10 cellular contexts compared by ENCODE assay signal in the genomic region with DNA sequence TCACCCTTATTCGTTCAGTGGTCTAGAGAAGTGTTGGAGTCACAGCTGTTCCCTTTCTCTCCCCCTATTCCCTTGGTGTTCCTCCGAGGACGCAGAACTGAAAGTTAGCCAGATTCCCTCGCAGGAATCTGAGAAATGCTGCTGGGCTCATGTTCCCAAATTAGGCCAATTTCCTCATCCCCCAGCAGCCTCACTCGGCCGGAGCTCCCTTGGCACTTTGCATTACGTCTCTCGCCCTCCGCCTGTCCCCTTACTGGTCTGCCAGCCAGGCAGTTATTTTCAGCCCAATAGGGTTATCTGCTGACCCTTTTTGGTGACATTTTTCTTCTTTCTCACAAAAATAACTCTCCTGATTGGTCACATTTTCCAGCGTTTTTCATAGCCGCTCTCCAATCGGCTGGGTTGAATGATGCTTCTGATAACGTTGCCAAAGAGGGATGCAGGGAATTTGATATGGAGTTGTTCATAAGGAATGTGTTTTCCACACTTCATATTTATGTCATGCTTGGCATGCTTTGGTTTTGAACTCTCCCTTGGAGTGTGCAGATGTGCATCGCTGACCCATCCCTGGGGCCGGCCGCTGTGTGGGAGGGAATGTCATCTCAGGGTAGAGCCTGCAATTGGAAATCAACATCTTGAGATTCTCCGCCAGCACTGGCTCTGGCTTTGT. TPM values are rescaled to one million over a fixed set of nuclear protein-coding genes. Genes with fewer than 3 reads are reported as not detected.
DNase-seq lines count a peak whose midpoint lies in the region; ATAC-seq and TF ChIP-seq lines count a peak whose summit lies in the region.
"Had no signal": no experiment of that assay in that cellular context is flagged by ENCODE, and none has a peak within 500 bp of the region (broad histone marks: within the 10 kb centered on the region; RNA-seq: fewer than 3 reads in every experiment).

No MANE protein-coding gene starts in this region.

- DNase-seq in ascending aorta (ENCODE audit: low spot score in 2 of 2), result peak; percentile 51 to 97
- DNase-seq in left ventricle myocardium inferior, result peak; percentile 62
- peak; percentile 56 to 74 (median 69) for DNase-seq in ovary
- peak; percentile 73 for DNase-seq in upper lobe of right lung
- no peak for DNase-seq in activated T-cell treated with anti-CD3 and anti-CD28 coated beads, Interleukin-2, amount 50 U/mL, for 72 hours
- DNase-seq in NCI-H1436 (lab: John Stamatoyannopoulos, UW), result no peak
- no peak for DNase-seq in HuH-7.5 (ENCODE audit: low spot score)
- DNase-seq: NCI-H526, SHP77 had no signal

- no peaks in the 10 kb centered on the region for H3K36me3 Mint-ChIP-seq in activated T-cell treated with anti-CD3 and anti-CD28 coated beads, Interleukin-2, amount 50 U/mL, for 72 hours (ENCODE audit: insufficient read depth in 2 of 2)

- peaks cover 9% of the 10 kb centered on the region for H3K4me1 Mint-ChIP-seq in activated T-cell treated with anti-CD3 and anti-CD28 coated beads, Interleukin-2, amount 50 U/mL, for 72 hours (ENCODE audit: low read depth)

- H3K4me3 ChIP-seq in ascending aorta, result peak overlapping the region in 1 of 2 donors; percentile 37
- H3K4me3 ChIP-seq in left ventricle myocardium inferior, result peak overlapping the region; percentile 43
- no peak overlapping the region for H3K4me3 ChIP-seq in ovary
- H3K4me3 ChIP-seq in upper lobe of right lung, result no peak overlapping the region

- H3K27me3 Mint-ChIP-seq in activated T-cell treated with anti-CD3 and anti-CD28 coated beads, Interleukin-2, amount 50 U/mL, for 72 hours (ENCODE audit: low read depth), result no peaks in the 10 kb centered on the region

- 8 to 16% (median 8%) methylated on average over 17 of the region's 17 CpGs for WGBS in ovary, 3 donors

- H3K27ac ChIP-seq in ascending aorta, result peak overlapping the region; percentile 87 to 100
- peak overlapping the region; percentile 72 for H3K27ac ChIP-seq in left ventricle myocardium inferior (replicated peaks)
- H3K27ac ChIP-seq in ovary, result peak overlapping the region; percentile 1 to 46
- H3K27ac ChIP-seq in upper lobe of right lung, result peak overlapping the region; percentile 42

- H3K9me3 Mint-ChIP-seq in activated T-cell treated with anti-CD3 and anti-CD28 coated beads, Interleukin-2, amount 50 U/mL, for 72 hours, result no peaks in the 10 kb centered on the region

- H3K9me3 ChIP-seq in ascending aorta, result no peaks in the 10 kb centered on the region
- no peaks in the 10 kb centered on the region for H3K9me3 ChIP-seq in left ventricle myocardium inferior (replicated peaks)
- H3K9me3 ChIP-seq in ovary, result no peaks in the 10 kb centered on the region
- no peaks in the 10 kb centered on the region for H3K9me3 ChIP-seq in upper lobe of right lung

- H3K36me3 ChIP-seq in ascending aorta (peaks cover 2 to 11% of the 10 kb centered on the region in 2 donors), left ventricle myocardium inferior (peaks cover 45% of the 10 kb centered on the region), ovary (no peaks in the 10 kb centered on the region), upper lobe of right lung (peaks cover 45% of the 10 kb centered on the region)

- no peak overlapping the region for H3K4me3 Mint-ChIP-seq in activated T-cell treated with anti-CD3 and anti-CD28 coated beads, Interleukin-2, amount 50 U/mL, for 72 hours

- intact Hi-C loops in ascending aorta (cut with DNase I), result loop anchor here (1.0 kb wide), 1 partner anchor 17 kb away; no protein-coding TSS in a partner anchor
- intact Hi-C loops in left ventricle myocardium inferior (cut with micrococcal nuclease), result loop anchor here (10.0 kb wide), 1 partner anchor 201 kb away; no protein-coding TSS in a partner anchor
- intact Hi-C loops in ovary (cut with DNase I), result no loop called here
- intact Hi-C loops in upper lobe of right lung (cut with DNase I), result no loop called here

- H3K27me3 ChIP-seq in ascending aorta (no peaks in the 10 kb centered on the region), left ventricle myocardium inferior (ENCODE audit: low read depth) (no peaks in the 10 kb centered on the region), ovary (no peaks in the 10 kb centered on the region), upper lobe of right lung (no peaks in the 10 kb centered on the region)

- ATAC-seq in upper lobe of right lung, result peak; percentile 73
- ATAC-seq in activated T-cell treated with anti-CD3 and anti-CD28 coated beads, Interleukin-2, amount 50 U/mL, for 72 hours (replicated peaks in 1 of 2), result no peak
- no peak for ATAC-seq in HG02571 (IDR thresholded peaks at IDR 0.05; ENCODE audit: unreplicated experiment)

- TF ChIP-seq CTCF in ascending aorta (IDR thresholded peaks at IDR 0.05) (no peak), left ventricle myocardium inferior (IDR thresholded peaks at IDR 0.05; ENCODE audit: borderline replicate concordance) (no peak), ovary (IDR thresholded peaks at IDR 0.05) (no peak), upper lobe of right lung (IDR thresholded peaks at IDR 0.05) (no peak)

- no peak for TF ChIP-seq POLR2A in ovary (IDR thresholded peaks at IDR 0.05)

- H3K4me1 ChIP-seq in ascending aorta, result peaks cover 8 to 46% of the 10 kb centered on the region in 2 donors
- peaks cover 53% of the 10 kb centered on the region for H3K4me1 ChIP-seq in left ventricle myocardium inferior
- peaks cover 2% of the 10 kb centered on the region for H3K4me1 ChIP-seq in ovary (ENCODE audit: insufficient read depth)
- peaks cover 7% of the 10 kb centered on the region for H3K4me1 ChIP-seq in upper lobe of right lung

- peak; percentile 5 for TF ChIP-seq EP300 in ovary (IDR thresholded peaks at IDR 0.05)

- no peak overlapping the region for H3K27ac Mint-ChIP-seq in activated T-cell treated with anti-CD3 and anti-CD28 coated beads, Interleukin-2, amount 50 U/mL, for 72 hours

RNA-seq across cellular contexts. Expression of a gene that starts 9.9 kb away (rescaled TPM):
- 84.0 TPM for total RNA-seq in ascending aorta
- 29.8 TPM for total RNA-seq in left ventricle myocardium inferior
- 10 to 100 TPM; 23.7 to 48.8 (median 30.2) TPM for total RNA-seq in ovary
- polyA plus RNA-seq in ovary, result 10 to 100 TPM; 14.2 to 33.0 TPM
- total RNA-seq in upper lobe of right lung, result 24.8 TPM
- 10 to 100 TPM; 10.4 to 12.2 TPM for total RNA-seq in activated T-cell treated with anti-CD3 and anti-CD28 coated beads, Interleukin-2, amount 50 U/mL, for 72 hours

RNA-seq across cellular contexts. Expression of a gene that starts 13.7 kb away (rescaled TPM):
- total RNA-seq in ascending aorta (108 TPM), left ventricle myocardium inferior (27.2 TPM), ovary (10 to 100 TPM in 6 of 7 donors, 1 to 10 TPM in 1; 5.7 to 23.7 (median 16.4) TPM), upper lobe of right lung (25.4 TPM)
- 10 to 100 TPM in 1 of 2 donors, 1 to 10 TPM in 1; 7.5 to 23.6 TPM for polyA plus RNA-seq in ovary
- total RNA-seq in activated T-cell treated with anti-CD3 and anti-CD28 coated beads, Interleukin-2, amount 50 U/mL, for 72 hours, result 1 to 10 TPM; 5.5 to 9.3 TPM

Comparison
In these comparisons a context has a peak if more than half of its experiments do, and no peak if none do; other contexts are left out.
1. DNase-seq: peak in ascending aorta (2 of 2), left ventricle myocardium inferior (single experiment), ovary (5 of 5) and upper lobe of right lung (single experiment); none in activated T-cell treated with anti-CD3 and anti-CD28 coated beads, Interleukin-2, amount 50 U/mL, for 72 hours (0 of 2), NCI-H1436 (single experiment) and HuH-7.5 (single experiment).
2. H3K27ac ChIP-seq: peak in every context shown above with its lines; median percentile 94 in ascending aorta; 72 in left ventricle myocardium inferior; 42 in upper lobe of right lung; 24 in ovary.
3. intact Hi-C loops: an anchor here in ascending aorta (1.0 kb wide) and left ventricle myocardium inferior (10.0 kb wide); none called in ovary and upper lobe of right lung.